ENCODE assay signal across 20 cellular contexts in genomic region chr11:93820085-93820710, GRCh38. TPM values are rescaled to one million over a fixed set of nuclear protein-coding genes. Genes with fewer than 3 reads are reported as not detected.
DNase-seq lines count a peak whose midpoint lies in the region; ATAC-seq and TF ChIP-seq lines count a peak whose summit lies in the region.
"Had no signal": no experiment of that assay in that cellular context is flagged by ENCODE, and none has a peak within 500 bp of the region (broad histone marks: within the 10 kb centered on the region; RNA-seq: fewer than 3 reads in every experiment).

No MANE protein-coding gene starts in this region.

- no peak overlapping the region for H3K4me3 Mint-ChIP-seq in activated T-cell treated with anti-CD3 and anti-CD28 coated beads, Interleukin-2, amount 50 U/mL, for 72 hours
- H3K4me3 Mint-ChIP-seq in glutamatergic neuron (ENCODE audit: unreplicated experiment): no peak overlapping the region
- no peak overlapping the region for H3K4me3 Mint-ChIP-seq in stimulated activated effector memory CD8-positive, alpha-beta T cell treated with anti-CD3 and anti-CD28 coated beads, Interleukin-12 subunit alpha, Interleukin-12 subunit beta, amount 100 ng/mL, for 72 hours

- H3K9me3 ChIP-seq in Panc1 (ENCODE audit: control insufficient read depth, insufficient read depth, low read depth, low read length): no peaks in the 10 kb centered on the region
- no peaks in the 10 kb centered on the region for H3K9me3 ChIP-seq in smooth muscle cell (replicated peaks; ENCODE audit: low read depth)
- H3K9me3 ChIP-seq in colonic mucosa: no peaks in the 10 kb centered on the region
- H3K9me3 ChIP-seq: SK-N-SH had no signal

- TF ChIP-seq CTCF in Panc1 (IDR thresholded peaks at IDR 0.05): no peak
- TF ChIP-seq CTCF in glutamatergic neuron (IDR thresholded peaks at IDR 0.05; ENCODE audit: partially characterized antibody, unreplicated experiment): no peak
- no peak for TF ChIP-seq CTCF in smooth muscle cell (IDR thresholded peaks at IDR 0.05; ENCODE audit: borderline replicate concordance, insufficient read depth, poor library complexity, severe bottlenecking)
- no peak for TF ChIP-seq CTCF in colonic mucosa (IDR thresholded peaks at IDR 0.05)

- H3K27me3 ChIP-seq in Panc1 (ENCODE audit: control insufficient read depth, insufficient read depth, low read length) (no peaks in the 10 kb centered on the region), smooth muscle cell (ENCODE audit: low read depth) (no peaks in the 10 kb centered on the region), colonic mucosa (no peaks in the 10 kb centered on the region)

- WGBS in smooth muscle cell (ENCODE audit: low lambda C conversion rate): 91% methylated on average over 8 of the region's 8 CpGs

- H3K4me1 ChIP-seq in Panc1 (ENCODE audit: control insufficient read depth, insufficient read depth, low read length): no peaks in the 10 kb centered on the region
- peaks cover 10% of the 10 kb centered on the region for H3K4me1 ChIP-seq in smooth muscle cell (ENCODE audit: low read depth)
- H3K4me1 ChIP-seq in colonic mucosa: no peaks in the 10 kb centered on the region

- H3K36me3 ChIP-seq in Panc1 (ENCODE audit: control insufficient read depth, insufficient read depth, low read length) (no peaks in the 10 kb centered on the region), smooth muscle cell (ENCODE audit: low read depth) (no peaks in the 10 kb centered on the region), colonic mucosa (no peaks in the 10 kb centered on the region)

- intact Hi-C loops in Panc1 (cut with micrococcal nuclease; ENCODE audit: unreplicated experiment) (no loop called here), colonic mucosa (cut with DNase I) (no loop called here)

- no peaks in the 10 kb centered on the region for H3K4me1 Mint-ChIP-seq in activated T-cell treated with anti-CD3 and anti-CD28 coated beads, Interleukin-2, amount 50 U/mL, for 72 hours (ENCODE audit: low read depth)
- peaks cover 17% of the 10 kb centered on the region for H3K4me1 Mint-ChIP-seq in glutamatergic neuron (ENCODE audit: low read depth, unreplicated experiment)
- H3K4me1 Mint-ChIP-seq in stimulated activated effector memory CD8-positive, alpha-beta T cell treated with anti-CD3 and anti-CD28 coated beads, Interleukin-12 subunit alpha, Interleukin-12 subunit beta, amount 100 ng/mL, for 72 hours: no peaks in the 10 kb centered on the region

- H3K4me2 ChIP-seq in smooth muscle cell: no peak overlapping the region
- H3K4me2 ChIP-seq: KMS-11, SK-N-SH had no signal

- CTCF ChIA-PET in Panc1 (lab: Charles Lee): no interaction called here

- H3K9me3 Mint-ChIP-seq in activated T-cell treated with anti-CD3 and anti-CD28 coated beads, Interleukin-2, amount 50 U/mL, for 72 hours: no peaks in the 10 kb centered on the region
- peaks cover 2% of the 10 kb centered on the region for H3K9me3 Mint-ChIP-seq in glutamatergic neuron (ENCODE audit: unreplicated experiment)
- H3K9me3 Mint-ChIP-seq in stimulated activated effector memory CD8-positive, alpha-beta T cell treated with anti-CD3 and anti-CD28 coated beads, Interleukin-12 subunit alpha, Interleukin-12 subunit beta, amount 100 ng/mL, for 72 hours: no peaks in the 10 kb centered on the region

- POLR2A ChIA-PET in Panc1 (lab: Charles Lee): no interaction called here

- no peaks in the 10 kb centered on the region for H3F3A ChIP-seq in smooth muscle cell (ENCODE audit: low read depth)

- H3K27ac ChIP-seq in Panc1 (ENCODE audit: low read length) (no peak overlapping the region), smooth muscle cell (ENCODE audit: low read depth) (no peak overlapping the region), colonic mucosa (no peak overlapping the region)
- H3K27ac ChIP-seq: C4-2B, GM23248, KMS-11 had no signal

- H4K20me1 ChIP-seq in smooth muscle cell (ENCODE audit: low read depth): no peaks in the 10 kb centered on the region

- ATAC-seq in activated T-cell treated with anti-CD3 and anti-CD28 coated beads, Interleukin-2, amount 50 U/mL, for 72 hours (replicated peaks in 1 of 2): peak; percentile 16 to 19
- peak; percentile 35; the same call in 1 of the 2 replicates for ATAC-seq in Panc1
- peak; percentile 31 for ATAC-seq in stimulated activated effector memory CD8-positive, alpha-beta T cell treated with anti-CD3 and anti-CD28 coated beads, Interleukin-12 subunit alpha, Interleukin-12 subunit beta, amount 100 ng/mL, for 72 hours

- H2AFZ ChIP-seq in smooth muscle cell (ENCODE audit: low read depth): no peak overlapping the region
- H2AFZ ChIP-seq: GM23248 had no signal

- in situ Hi-C loops in Panc1 (cut with HindIII; ENCODE audit: low pct_unique_long_range_greater_than_20kb, low sequenced_read_pairs): no loop called here

- H3K36me3 Mint-ChIP-seq in activated T-cell treated with anti-CD3 and anti-CD28 coated beads, Interleukin-2, amount 50 U/mL, for 72 hours (ENCODE audit: insufficient read depth in 2 of 2): no peaks in the 10 kb centered on the region
- no peaks in the 10 kb centered on the region for H3K36me3 Mint-ChIP-seq in glutamatergic neuron (ENCODE audit: unreplicated experiment)
- peaks cover 4% of the 10 kb centered on the region for H3K36me3 Mint-ChIP-seq in stimulated activated effector memory CD8-positive, alpha-beta T cell treated with anti-CD3 and anti-CD28 coated beads, Interleukin-12 subunit alpha, Interleukin-12 subunit beta, amount 100 ng/mL, for 72 hours

- H3K4me3 ChIP-seq in Panc1 (ENCODE audit: low read depth in 2 of 2, low read length in 2 of 2): no peak overlapping the region
- H3K4me3 ChIP-seq in smooth muscle cell: no peak overlapping the region
- H3K4me3 ChIP-seq in colonic mucosa: no peak overlapping the region
- H3K4me3 ChIP-seq: GM23248 had no signal

- BruUV-seq in Panc1 (replicated peaks; lab: Mats Ljungman, UMichigan): no TSS peak

- no peaks in the 10 kb centered on the region for H3K79me2 ChIP-seq in smooth muscle cell (ENCODE audit: low read depth)

- no peak for DNase-seq in activated T-cell treated with anti-CD3 and anti-CD28 coated beads, Interleukin-2, amount 50 U/mL, for 72 hours
- no peak for DNase-seq in activated T-cell treated with anti-CD3 and anti-CD28 coated beads, Interleukin-2, amount 50 U/mL, for 48 hours
- no peak for DNase-seq in Panc1 (ENCODE audit: low read depth, low spot score)
- DNase-seq in glutamatergic neuron: no peak
- no peak for DNase-seq in stimulated activated effector memory CD8-positive, alpha-beta T cell treated with anti-CD3 and anti-CD28 coated beads, Interleukin-12 subunit alpha, Interleukin-12 subunit beta, amount 100 ng/mL, for 72 hours (ENCODE audit: low spot score in 2 of 2)
- no peak for DNase-seq in NCI-H2171 (lab: John Stamatoyannopoulos, UW)
- DNase-seq in smooth muscle cell (lab: John Stamatoyannopoulos, UW; ENCODE audit: unreplicated experiment): no peak
- DNase-seq in colonic mucosa: no peak
- DNase-seq: DMS153, EL, GM23248, NCI-H1436 treated with DMSO at 0.1 percent for 48 hours, NCI-H2107, NCI-H774, Right ventricle myocardium superior, SK-N-SH had no signal

- H3K27me3 Mint-ChIP-seq in activated T-cell treated with anti-CD3 and anti-CD28 coated beads, Interleukin-2, amount 50 U/mL, for 72 hours (ENCODE audit: low read depth): no peaks in the 10 kb centered on the region
- no peaks in the 10 kb centered on the region for H3K27me3 Mint-ChIP-seq in glutamatergic neuron (ENCODE audit: unreplicated experiment)

- H3K9ac ChIP-seq in smooth muscle cell (ENCODE audit: low read depth) (no peak overlapping the region), colonic mucosa (ENCODE audit: low read depth in 2 of 2, low read length in 2 of 2) (no peak overlapping the region)
- H3K9ac ChIP-seq: GM23248, KMS-11, SK-N-SH had no signal

- no peak overlapping the region for H3K27ac Mint-ChIP-seq in activated T-cell treated with anti-CD3 and anti-CD28 coated beads, Interleukin-2, amount 50 U/mL, for 72 hours
- peak overlapping the region; percentile 67 for H3K27ac Mint-ChIP-seq in glutamatergic neuron (ENCODE audit: unreplicated experiment)
- no peak overlapping the region for H3K27ac Mint-ChIP-seq in stimulated activated effector memory CD8-positive, alpha-beta T cell treated with anti-CD3 and anti-CD28 coated beads, Interleukin-12 subunit alpha, Interleukin-12 subunit beta, amount 100 ng/mL, for 72 hours

RNA-seq across cellular contexts. Expression of gene VSTM5, which starts 30.2 kb away (rescaled TPM):
- total RNA-seq in activated T-cell treated with anti-CD3 and anti-CD28 coated beads, Interleukin-2, amount 50 U/mL, for 72 hours: not detected
- total RNA-seq in Panc1 (2021; ENCODE audit: unreplicated experiment): not detected
- 0.07 TPM for polyA plus RNA-seq in Panc1 (2012; ENCODE audit: insufficient read length)
- total RNA-seq in glutamatergic neuron (ENCODE audit: unreplicated experiment): 2.0 TPM
- total RNA-seq in smooth muscle cell: 0.18 TPM in 1 of 2 replicates, not detected in the other
- 0.30 and 0.53 TPM in 2 replicates for polyA plus RNA-seq in smooth muscle cell
- total RNA-seq in colonic mucosa: 1 to 10 TPM; 1.4 to 2.4 TPM
- total RNA-seq: GM23248, M059J, NCI-H460, Right ventricle myocardium superior had no signal
- polyA plus RNA-seq: GM23248 had no signal

RNA-seq across cellular contexts. Expression of gene MED17, which starts 36.1 kb away (rescaled TPM):
- total RNA-seq in activated T-cell treated with anti-CD3 and anti-CD28 coated beads, Interleukin-2, amount 50 U/mL, for 72 hours: 10 to 100 TPM; 38.2 to 39.2 TPM
- total RNA-seq in Panc1 (2021; ENCODE audit: unreplicated experiment) (52.4 TPM), glutamatergic neuron (ENCODE audit: unreplicated experiment) (73.0 TPM), smooth muscle cell (30.6 and 38.3 TPM in 2 replicates), colonic mucosa (10 to 100 TPM; 23.9 to 30.9 TPM)
- 53.1 TPM for polyA plus RNA-seq in Panc1 (2012; ENCODE audit: insufficient read length)
- polyA plus RNA-seq in smooth muscle cell: 20.2 and 24.9 TPM in 2 replicates
